Comparison of ENCODE assay signal across 8 cellular contexts in genomic region chr16:71894229-71894920, GRCh38. TPM values are rescaled to one million over a fixed set of nuclear protein-coding genes. Genes with fewer than 3 reads are reported as not detected.
DNase-seq lines count a peak whose midpoint lies in the region; ATAC-seq, FAIRE-seq and TF ChIP-seq lines count a peak whose summit lies in the region.

No MANE protein-coding gene starts in this region.

- H2AFZ ChIP-seq in smooth muscle cell (ENCODE audit: low read depth), result peak overlapping the region; percentile 84

- TF ChIP-seq RAD21 in Ishikawa (IDR thresholded peaks at IDR 0.05; ENCODE audit: low read depth), result no peak

- H3K4me3 Mint-ChIP-seq in T-helper 2 cell treated with Interferon-gamma antibody and Interleukin-4, amounts not matched to agents 5 μg/mL and 100 μg/mL, for 36 hours, result peak overlapping the region; percentile 98

- H3F3A ChIP-seq in smooth muscle cell (ENCODE audit: low read depth), result peaks cover 17% of the 10 kb centered on the region

- H3K27me3 ChIP-seq in bronchial epithelial cell (ENCODE audit: control insufficient read depth, insufficient read depth, low read length) (no peaks in the 10 kb centered on the region), smooth muscle cell (ENCODE audit: low read depth) (no peaks in the 10 kb centered on the region)

- H3K4me1 Mint-ChIP-seq in T-helper 2 cell treated with Interferon-gamma antibody and Interleukin-4, amounts not matched to agents 5 μg/mL and 100 μg/mL, for 36 hours (ENCODE audit: low read depth), result peaks cover 18% of the 10 kb centered on the region

- no peaks in the 10 kb centered on the region for H3K9me3 Mint-ChIP-seq in T-helper 2 cell treated with Interferon-gamma antibody and Interleukin-4, amounts not matched to agents 5 μg/mL and 100 μg/mL, for 36 hours

- under 1% methylated on average over 31 of the region's 31 CpGs for WGBS in smooth muscle cell (ENCODE audit: low lambda C conversion rate)

- H3K4me2 ChIP-seq in smooth muscle cell, result peak overlapping the region; percentile 95

- ATAC-seq in GM19463 (IDR thresholded peaks at IDR 0.05; ENCODE audit: unreplicated experiment), result peak; percentile 6

- peaks cover 40% of the 10 kb centered on the region for H3K79me2 ChIP-seq in smooth muscle cell (ENCODE audit: low read depth)

- peaks cover 8% of the 10 kb centered on the region for H3K36me3 Mint-ChIP-seq in T-helper 2 cell treated with Interferon-gamma antibody and Interleukin-4, amounts not matched to agents 5 μg/mL and 100 μg/mL, for 36 hours (ENCODE audit: low read depth)

- H3K36me3 ChIP-seq in bronchial epithelial cell (ENCODE audit: control insufficient read depth, insufficient read depth, low read length) (no peaks in the 10 kb centered on the region), smooth muscle cell (ENCODE audit: low read depth) (no peaks in the 10 kb centered on the region)

- no peak for FAIRE-seq in bronchial epithelial cell (lab: Jason Lieb, UNC)

- H3K27ac ChIP-seq in smooth muscle cell (ENCODE audit: low read depth), result peak overlapping the region; percentile 98

- peak overlapping the region; percentile 94 for H3K27ac Mint-ChIP-seq in T-helper 2 cell treated with Interferon-gamma antibody and Interleukin-4, amounts not matched to agents 5 μg/mL and 100 μg/mL, for 36 hours

- peaks cover 35% of the 10 kb centered on the region for H4K20me1 ChIP-seq in smooth muscle cell (ENCODE audit: low read depth)

- DNase-seq in D341Med (ENCODE audit: low spot score) (peak; percentile 25), bronchial epithelial cell (ENCODE audit: low read depth) (peak; percentile 71), islet precursor cell (peak; percentile 81), smooth muscle cell (lab: John Stamatoyannopoulos, UW; ENCODE audit: unreplicated experiment) (no peak), GM19238 (ENCODE audit: insufficient read length, low spot score) (no peak)
- peak; percentile 29 for DNase-seq in T-helper 2 cell treated with Interferon-gamma antibody and Interleukin-4, amounts not matched to agents 5 μg/mL and 100 μg/mL, for 36 hours (ENCODE audit: low spot score)

- peak; percentile 11 for TF ChIP-seq CTCF in bronchial epithelial cell (IDR thresholded peaks at IDR 0.05; ENCODE audit: insufficient read depth, low read length, severe bottlenecking)
- TF ChIP-seq CTCF in smooth muscle cell (IDR thresholded peaks at IDR 0.05; ENCODE audit: borderline replicate concordance, insufficient read depth, poor library complexity, severe bottlenecking), result no peak

- peaks cover 13% of the 10 kb centered on the region for H3K4me1 ChIP-seq in smooth muscle cell (ENCODE audit: low read depth)

- no peaks in the 10 kb centered on the region for H3K27me3 Mint-ChIP-seq in T-helper 2 cell treated with Interferon-gamma antibody and Interleukin-4, amounts not matched to agents 5 μg/mL and 100 μg/mL, for 36 hours (ENCODE audit: low read depth)

- H3K9ac ChIP-seq in smooth muscle cell (ENCODE audit: low read depth), result peak overlapping the region; percentile 95

- TF ChIP-seq EP300 in Ishikawa (IDR thresholded peaks at IDR 0.05; ENCODE audit: borderline replicate concordance), result no peak

- no peaks in the 10 kb centered on the region for H3K9me3 ChIP-seq in smooth muscle cell (replicated peaks; ENCODE audit: low read depth)

- H3K4me3 ChIP-seq in bronchial epithelial cell (ENCODE audit: low read depth, low read length) (peak overlapping the region; percentile 98), smooth muscle cell (peak overlapping the region; percentile 88)

TF ChIP-seq in Ishikawa, 13 proteins besides CTCF, POLR2A, EP300 and RAD21:
- TF ChIP-seq MAX (IDR thresholded peaks at IDR 0.05) (0 out of 2 replicates have a peak, but pooled peaks have one; percentile 8), CREB1 (IDR thresholded peaks at IDR 0.05; ENCODE audit: low read depth) (no peak)

RNA-seq across cellular contexts. Expression of gene IST1, which starts 1.0 kb away (rescaled TPM):
- total RNA-seq in bronchial epithelial cell, result 147 and 157 TPM in 2 replicates
- total RNA-seq in smooth muscle cell, result 220 and 247 TPM in 2 replicates
- 125 and 148 TPM in 2 replicates for polyA plus RNA-seq in smooth muscle cell

RNA-seq across cellular contexts. Expression of gene ZNF821, which starts 10.4 kb away (rescaled TPM):
- total RNA-seq in bronchial epithelial cell, result 8.2 and 9.5 TPM in 2 replicates
- total RNA-seq in smooth muscle cell, result 12.0 and 25.4 TPM in 2 replicates
- 17.5 and 17.8 TPM in 2 replicates for polyA plus RNA-seq in smooth muscle cell

RNA-seq across cellular contexts. Expression of gene ATXN1L, which starts 48.6 kb away (rescaled TPM):
- total RNA-seq in bronchial epithelial cell, result 9.2 and 12.9 TPM in 2 replicates
- 14.8 and 17.6 TPM in 2 replicates for total RNA-seq in smooth muscle cell
- 6.7 and 7.4 TPM in 2 replicates for polyA plus RNA-seq in smooth muscle cell

Comparison
In these comparisons a context has a peak if more than half of its experiments do, and no peak if none do; other contexts are left out.
1. DNase-seq: peak in D341Med (single experiment), T-helper 2 cell treated with Interferon-gamma antibody and Interleukin-4, amounts not matched to agents 5 μg/mL and 100 μg/mL, for 36 hours (single experiment), bronchial epithelial cell (single experiment) and islet precursor cell (single experiment); none in smooth muscle cell (single experiment) and GM19238 (single experiment).